29 cellular contexts compared by ENCODE assay signal in the genomic region with DNA sequence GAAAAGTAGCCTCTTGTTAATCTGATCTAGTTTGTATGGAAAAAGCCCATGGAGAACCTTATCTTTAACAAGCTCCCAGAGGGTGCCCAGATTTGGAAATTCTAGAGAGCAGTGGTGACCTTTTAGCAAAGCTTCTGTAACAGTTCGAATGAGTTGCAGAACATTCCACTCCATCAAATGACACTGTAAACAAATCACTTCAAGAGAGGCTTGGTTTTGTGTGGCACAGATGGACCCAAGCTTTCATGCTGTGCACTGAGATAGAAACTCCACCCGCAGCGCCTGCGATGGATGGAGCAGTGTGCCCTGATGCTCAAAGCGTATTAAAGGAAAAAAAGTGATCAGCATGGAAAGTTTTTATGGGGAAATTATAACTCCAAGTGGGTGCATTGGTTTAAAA. TPM values are rescaled to one million over a fixed set of nuclear protein-coding genes. Genes with fewer than 3 reads are reported as not detected.
"Had no signal": no experiment of that assay in that cellular context is flagged by ENCODE, and none has a peak within 500 bp of the region (broad histone marks: within the 10 kb centered on the region; RNA-seq: fewer than 3 reads in every experiment).

No MANE protein-coding gene starts in this region.

- H3K4me3 Mint-ChIP-seq: activated CD4-positive, alpha-beta memory T cell treated with anti-CD3 and anti-CD28 coated beads for 36 hours; activated CD4-positive, alpha-beta T cell treated with anti-CD3 and anti-CD28 coated beads, Interleukin-2, amount 10 ng/mL, durations not matched to agents 24 days and 14 days; activated naive CD4-positive, alpha-beta T cell treated with anti-CD3 and anti-CD28 coated beads, Interleukin-2, amount 10 ng/mL, durations not matched to agents 7 days and 5 days; activated naive CD8-positive, alpha-beta T cell treated with anti-CD3 and anti-CD28 coated beads, Interleukin-2, amount 10 ng/mL, durations not matched to agents 7 days and 5 days; activated T-helper 1 cell treated with anti-CD3 and anti-CD28 coated beads, Interleukin-12 subunit alpha, Interleukin-12 subunit beta, Interleukin-2, Interleukin-4 antibody, amounts not matched to agents 30 ng/mL and 10 ng/mL and 1 ng/mL, durations not matched to agents 14 hours and 24 hours and 36 hours; brain; natural killer cell treated with Interleukin-12 subunit alpha and Interleukin-12 subunit beta and Interleukin-15 and Interleukin-18, amount 100 ng/mL, for 72 hours had no signal

- H3K4me1 Mint-ChIP-seq: activated CD4-positive, alpha-beta T cell treated with anti-CD3 and anti-CD28 coated beads, Interleukin-2, amount 10 ng/mL, durations not matched to agents 24 days and 14 days; activated naive CD4-positive, alpha-beta T cell treated with anti-CD3 and anti-CD28 coated beads, Interleukin-2, amount 10 ng/mL, durations not matched to agents 7 days and 5 days; activated naive CD8-positive, alpha-beta T cell treated with anti-CD3 and anti-CD28 coated beads, Interleukin-2, amount 10 ng/mL, durations not matched to agents 7 days and 5 days; brain had no signal

- H3K4me3 ChIP-seq: ascending aorta, esophagus squamous epithelium, heart right ventricle, lung, mucosa of descending colon, right lobe of liver, testis had no signal

- H3K27ac Mint-ChIP-seq: activated CD4-positive, alpha-beta memory T cell treated with anti-CD3 and anti-CD28 coated beads for 36 hours; activated CD4-positive, alpha-beta T cell treated with anti-CD3 and anti-CD28 coated beads, Interleukin-2, amount 10 ng/mL, durations not matched to agents 24 days and 14 days; activated naive CD4-positive, alpha-beta T cell treated with anti-CD3 and anti-CD28 coated beads, Interleukin-2, amount 10 ng/mL, durations not matched to agents 7 days and 5 days; activated naive CD8-positive, alpha-beta T cell treated with anti-CD3 and anti-CD28 coated beads, Interleukin-2, amount 10 ng/mL, durations not matched to agents 7 days and 5 days; activated T-helper 1 cell treated with anti-CD3 and anti-CD28 coated beads, Interleukin-12 subunit alpha, Interleukin-12 subunit beta, Interleukin-2, Interleukin-4 antibody, amounts not matched to agents 30 ng/mL and 10 ng/mL and 1 ng/mL, durations not matched to agents 14 hours and 24 hours and 36 hours; brain; natural killer cell treated with Interleukin-12 subunit alpha and Interleukin-12 subunit beta and Interleukin-15 and Interleukin-18, amount 100 ng/mL, for 72 hours had no signal

- H3K27me3 Mint-ChIP-seq: activated CD4-positive, alpha-beta memory T cell treated with anti-CD3 and anti-CD28 coated beads for 36 hours; activated CD4-positive, alpha-beta T cell treated with anti-CD3 and anti-CD28 coated beads, Interleukin-2, amount 10 ng/mL, durations not matched to agents 24 days and 14 days; activated naive CD4-positive, alpha-beta T cell treated with anti-CD3 and anti-CD28 coated beads, Interleukin-2, amount 10 ng/mL, durations not matched to agents 7 days and 5 days had no signal

- H3K36me3 ChIP-seq: ascending aorta, esophagus squamous epithelium, WERI-Rb-1 had no signal

- H3K9me3 ChIP-seq: ascending aorta, esophagus squamous epithelium, mucosa of descending colon, right lobe of liver, testis had no signal

- ATAC-seq: activated CD4-positive, CD25-positive, alpha-beta regulatory T cell treated with anti-CD3 and anti-CD28 coated beads, Interleukin-2, amount 50 U/mL, for 24 hours; heart right ventricle; left lobe of liver; mucosa of descending colon; natural killer cell treated with Interleukin-12 subunit alpha and Interleukin-12 subunit beta and Interleukin-15 and Interleukin-18, amount 100 ng/mL, for 72 hours; right lobe of liver; stimulated activated naive CD8-positive, alpha-beta T cell treated with anti-CD3 and anti-CD28 coated beads, Interleukin-15, Interleukin-2, amounts not matched to agents 100 U/mL and 50 U/mL, for 24 hours had no signal

- DNase-seq: activated CD4-positive, alpha-beta memory T cell treated with anti-CD3 and anti-CD28 coated beads for 36 hours; activated CD4-positive, alpha-beta T cell treated with anti-CD3 and anti-CD28 coated beads, Interleukin-2, amount 10 ng/mL, durations not matched to agents 24 days and 14 days; activated CD8-positive, alpha-beta memory T cell treated with anti-CD3 and anti-CD28 coated beads, Interleukin-2, amount 50 U/mL, for 4 hours; activated gamma-delta T cell; activated naive CD4-positive, alpha-beta T cell treated with anti-CD3 and anti-CD28 coated beads, Interleukin-2, amount 10 ng/mL, durations not matched to agents 7 days and 5 days; activated naive CD8-positive, alpha-beta T cell treated with anti-CD3 and anti-CD28 coated beads, Interleukin-2, amount 10 ng/mL, durations not matched to agents 7 days and 5 days; activated T-cell treated with anti-CD3 and anti-CD28 coated beads, Interleukin-2, amount 50 U/mL, for 1 hour; dermis blood vessel endothelial cell; effector CD4-positive, alpha-beta T cell; esophagus squamous epithelium; foreskin melanocyte; heart right ventricle; mucosa of descending colon; right lobe of liver; stimulated activated CD4-positive, alpha-beta T cell treated with anti-CD3 and anti-CD28 coated beads, Interleukin-4, amount 100 ng/mL, for 1 hour; stimulated activated naive CD8-positive, alpha-beta T cell treated with anti-CD3 and anti-CD28 coated beads, Interleukin-15, Interleukin-2, amounts not matched to agents 100 U/mL and 50 U/mL, for 24 hours; T1000; testis; trophoblast cell; WERI-Rb-1 had no signal

- H3K9me3 Mint-ChIP-seq: activated CD4-positive, alpha-beta memory T cell treated with anti-CD3 and anti-CD28 coated beads for 36 hours; activated CD4-positive, alpha-beta T cell treated with anti-CD3 and anti-CD28 coated beads, Interleukin-2, amount 10 ng/mL, durations not matched to agents 24 days and 14 days; activated naive CD4-positive, alpha-beta T cell treated with anti-CD3 and anti-CD28 coated beads, Interleukin-2, amount 10 ng/mL, durations not matched to agents 7 days and 5 days; activated naive CD8-positive, alpha-beta T cell treated with anti-CD3 and anti-CD28 coated beads, Interleukin-2, amount 10 ng/mL, durations not matched to agents 7 days and 5 days; activated T-helper 1 cell treated with anti-CD3 and anti-CD28 coated beads, Interleukin-12 subunit alpha, Interleukin-12 subunit beta, Interleukin-2, Interleukin-4 antibody, amounts not matched to agents 30 ng/mL and 10 ng/mL and 1 ng/mL, durations not matched to agents 14 hours and 24 hours and 36 hours; brain; natural killer cell treated with Interleukin-12 subunit alpha and Interleukin-12 subunit beta and Interleukin-15 and Interleukin-18, amount 100 ng/mL, for 72 hours had no signal

- H3K36me3 Mint-ChIP-seq: activated CD4-positive, alpha-beta memory T cell treated with anti-CD3 and anti-CD28 coated beads for 36 hours; activated naive CD4-positive, alpha-beta T cell treated with anti-CD3 and anti-CD28 coated beads, Interleukin-2, amount 10 ng/mL, durations not matched to agents 7 days and 5 days; activated naive CD8-positive, alpha-beta T cell treated with anti-CD3 and anti-CD28 coated beads, Interleukin-2, amount 10 ng/mL, durations not matched to agents 7 days and 5 days; brain; natural killer cell treated with Interleukin-12 subunit alpha and Interleukin-12 subunit beta and Interleukin-15 and Interleukin-18, amount 100 ng/mL, for 72 hours had no signal

- H3K27me3 ChIP-seq: ascending aorta, esophagus squamous epithelium, heart right ventricle, right lobe of liver, testis had no signal

- H3K27ac ChIP-seq: ascending aorta, esophagus squamous epithelium, heart right ventricle, right lobe of liver, testis, WERI-Rb-1 had no signal

- H3K4me1 ChIP-seq: ascending aorta, esophagus squamous epithelium, heart right ventricle, right lobe of liver, testis had no signal

RNA-seq across cellular contexts. Expression of gene ISM1, which starts 55.1 kb away (rescaled TPM):
- total RNA-seq: kidney epithelial cell; myocyte; natural killer cell treated with Interleukin-12 subunit alpha and Interleukin-12 subunit beta and Interleukin-15 and Interleukin-18, amount 100 ng/mL, for 72 hours had no signal
